Comparison of ENCODE assay signal across 1 cellular context in the genomic region with DNA sequence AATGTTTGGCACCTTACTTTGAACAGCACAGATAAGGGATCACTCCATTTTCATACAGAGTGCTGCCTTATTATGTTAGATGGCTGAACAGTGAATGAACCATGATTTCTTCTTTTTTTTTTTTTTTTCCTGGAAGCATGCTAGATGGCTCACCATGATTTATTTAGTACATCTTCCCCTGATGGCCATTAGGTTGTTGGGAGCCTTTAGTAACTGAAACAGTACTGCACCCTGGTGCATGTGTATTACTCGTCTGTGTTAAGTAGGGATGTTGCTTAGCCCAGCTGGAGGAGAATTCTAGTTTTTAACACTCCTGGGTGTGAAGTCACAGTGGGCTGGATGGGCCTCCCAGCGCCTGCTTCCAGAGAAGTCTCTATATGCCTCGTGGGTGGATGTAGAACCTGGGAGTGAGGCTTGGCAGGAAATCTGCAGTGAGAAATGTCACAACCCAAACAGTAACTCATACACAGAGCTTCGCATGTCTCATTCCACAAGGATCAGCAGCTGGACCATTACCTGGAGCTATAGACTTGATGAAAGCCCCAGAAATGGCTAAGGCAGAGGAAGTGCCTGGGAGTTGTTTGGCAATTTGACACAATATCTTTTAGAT.
TF ChIP-seq lines count a peak whose summit lies in the region.

No MANE protein-coding gene starts in this region.

TF ChIP-seq in A549, 52 proteins besides CTCF, POLR2A, EP300 and RAD21:
- TF ChIP-seq CHD4 (IDR thresholded peaks at IDR 0.05; ENCODE audit: borderline replicate concordance) (no peak), HOXB5 (CRISPR knock-in tag; IDR thresholded peaks at IDR 0.05) (no peak), HEYL (CRISPR knock-in tag; IDR thresholded peaks at IDR 0.05) (no peak), GATA3 (IDR thresholded peaks at IDR 0.05; ENCODE audit: borderline replicate concordance) (no peak), E2F6 (IDR thresholded peaks at IDR 0.05; ENCODE audit: borderline replicate concordance, low read depth) (no peak), BHLHE40 (IDR thresholded peaks at IDR 0.05; ENCODE audit: low read depth, low read length) (no peak), MAFK (IDR thresholded peaks at IDR 0.05; ENCODE audit: partially characterized antibody) (no peak), KDM1A (IDR thresholded peaks at IDR 0.05; ENCODE audit: low read depth) (no peak), NFE2L2 (conservative IDR thresholded peaks at IDR 0.05; ENCODE audit: low read length) (no peak), KDM5A (IDR thresholded peaks at IDR 0.05) (no peak)
- TF ChIP-seq, protein P1, sequence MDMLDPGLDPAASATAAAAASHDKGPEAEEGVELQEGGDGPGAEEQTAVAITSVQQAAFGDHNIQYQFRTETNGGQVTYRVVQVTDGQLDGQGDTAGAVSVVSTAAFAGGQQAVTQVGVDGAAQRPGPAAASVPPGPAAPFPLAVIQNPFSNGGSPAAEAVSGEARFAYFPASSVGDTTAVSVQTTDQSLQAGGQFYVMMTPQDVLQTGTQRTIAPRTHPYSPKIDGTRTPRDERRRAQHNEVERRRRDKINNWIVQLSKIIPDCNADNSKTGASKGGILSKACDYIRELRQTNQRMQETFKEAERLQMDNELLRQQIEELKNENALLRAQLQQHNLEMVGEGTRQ (IDR thresholded peaks at IDR 0.05), result no peak
